Comparison of ENCODE assay signal across 8 cellular contexts in the genomic region with DNA sequence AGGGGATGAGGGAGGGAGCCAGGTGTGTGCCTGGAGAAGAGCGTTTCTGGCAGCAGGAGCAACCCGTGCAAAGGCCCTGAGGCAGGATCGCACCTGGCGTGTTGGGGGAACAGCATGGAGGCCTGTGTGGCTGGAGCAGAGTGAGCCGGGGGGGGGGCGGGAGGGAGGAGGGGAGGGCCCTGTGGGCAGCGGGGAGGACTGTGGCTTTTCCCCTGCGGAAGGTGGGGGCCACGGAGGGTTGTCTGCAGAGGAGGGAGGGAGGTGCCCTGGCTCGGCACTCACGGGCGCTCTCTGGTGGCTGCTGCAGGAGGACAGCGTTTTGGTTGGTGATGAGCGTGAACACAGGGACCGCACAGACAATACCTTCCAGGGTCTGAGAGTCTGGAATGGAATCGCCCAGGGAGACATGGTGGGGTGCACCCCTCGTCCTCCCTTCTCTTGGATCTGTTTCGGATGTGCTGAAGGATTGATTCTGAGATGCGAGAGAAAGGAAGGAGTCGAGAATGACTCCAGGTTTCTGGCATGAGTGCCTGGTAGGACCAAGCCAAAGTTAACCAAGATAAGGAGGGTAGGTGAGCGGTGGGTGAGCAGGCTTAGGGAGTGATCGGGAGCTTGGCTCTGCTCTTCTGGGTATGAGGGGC.
DNase-seq lines count a peak whose midpoint lies in the region; ATAC-seq and TF ChIP-seq lines count a peak whose summit lies in the region.

No MANE protein-coding gene starts in this region.

- peak; percentile 75 for DNase-seq in DND-41
- peak; percentile 42 for DNase-seq in activated CD4-positive, alpha-beta T cell treated with anti-CD3 and anti-CD28 coated beads for 1 hour
- peak in 53 of 61 donors; percentile 7 to 75 (median 51) for DNase-seq in caudate nucleus (lab: John Stamatoyannopoulos, UW)
- peak; percentile 28 for DNase-seq in kidney glomerular epithelial cell (lab: John Stamatoyannopoulos, UW)
- DNase-seq in stimulated activated CD4-positive, alpha-beta T cell treated with anti-CD3 and anti-CD28 coated beads, TNF-alpha, amount 100 ng/mL, for 4 hours (ENCODE audit: low read depth in 3 of 3) = peak; percentile 41 to 57 (median 43)
- DNase-seq in cortex of kidney (lab: John Stamatoyannopoulos, UW) = no peak

- no peaks in the 10 kb centered on the region for H3F3A ChIP-seq in Loucy (ENCODE audit: low read depth)

- no peaks in the 10 kb centered on the region for H3K9me2 ChIP-seq in Loucy (replicated peaks; ENCODE audit: low read depth, low read length)

- H3K4me1 ChIP-seq in DND-41 (ENCODE audit: insufficient read depth, low read length) (peaks cover 8% of the 10 kb centered on the region), Loucy (ENCODE audit: insufficient read depth, low read length, poor library complexity, severe bottlenecking) (peaks cover 18% of the 10 kb centered on the region)

- H3K9me3 ChIP-seq in DND-41 (ENCODE audit: insufficient read depth, low read length, severe bottlenecking) = no peaks in the 10 kb centered on the region
- no peaks in the 10 kb centered on the region for H3K9me3 ChIP-seq in Loucy (ENCODE audit: insufficient read depth, low read depth, low read length)

- peak; percentile 86 for ATAC-seq in DND-41 (ENCODE audit: insufficient read depth, low read depth)
- ATAC-seq in GM18870 (IDR thresholded peaks at IDR 0.05; ENCODE audit: unreplicated experiment) = no peak

- peaks cover 78% of the 10 kb centered on the region for H4K20me1 ChIP-seq in DND-41 (ENCODE audit: insufficient read depth, low read length)
- H4K20me1 ChIP-seq in Loucy (ENCODE audit: insufficient read depth, low read length, poor library complexity, severe bottlenecking) = peaks cover 52% of the 10 kb centered on the region

- H3K27ac ChIP-seq in DND-41 (ENCODE audit: low read length) (peak overlapping the region; percentile 36; the same call in 1 of the 2 replicates), caudate nucleus (ENCODE audit: low read depth, low read length) (peak overlapping the region; percentile 98)

- H3K36me3 ChIP-seq in DND-41 (ENCODE audit: insufficient read depth, low read length) (peaks cover 23% of the 10 kb centered on the region), Loucy (ENCODE audit: insufficient read depth, low read length) (peaks cover 10% of the 10 kb centered on the region; the same call in 1 of the 2 replicates)

- no peak overlapping the region for H2AFZ ChIP-seq in DND-41 (ENCODE audit: low read depth, low read length)
- no peak overlapping the region for H2AFZ ChIP-seq in Loucy (ENCODE audit: low read length)

- no peak overlapping the region for H3K9ac ChIP-seq in DND-41 (ENCODE audit: low read depth, low read length)
- H3K9ac ChIP-seq in Loucy (ENCODE audit: low read depth, low read length, poor library complexity, severe bottlenecking) = peak overlapping the region; percentile 40

- no peaks in the 10 kb centered on the region for H3K27me3 ChIP-seq in DND-41 (ENCODE audit: insufficient read depth, low read length, poor library complexity)
- no peaks in the 10 kb centered on the region for H3K27me3 ChIP-seq in Loucy (ENCODE audit: insufficient read depth, low read length, poor library complexity, severe bottlenecking)

- TF ChIP-seq CTCF in DND-41 (IDR thresholded peaks at IDR 0.05; ENCODE audit: borderline replicate concordance, extremely low read depth, low read length, poor library complexity, severe bottlenecking) = peak; percentile 65
- TF ChIP-seq CTCF in Loucy (conservative IDR thresholded peaks at IDR 0.05; ENCODE audit: low read length) = peak; percentile 73

- H3K4me2 ChIP-seq in DND-41 (ENCODE audit: insufficient read depth, low read length) = no peak overlapping the region
- H3K4me2 ChIP-seq in Loucy (ENCODE audit: low read depth, low read length, poor library complexity, severe bottlenecking) = peak overlapping the region; percentile 46

- H3K79me2 ChIP-seq in DND-41 (ENCODE audit: insufficient read depth, low read length) = peaks cover 85% of the 10 kb centered on the region
- H3K79me2 ChIP-seq in Loucy (ENCODE audit: insufficient read depth, low read length) = peaks cover 78% of the 10 kb centered on the region

- H3K4me3 ChIP-seq in DND-41 (ENCODE audit: low read depth in 1 of 2, low read length in 2 of 2) (no peak overlapping the region), Loucy (ENCODE audit: low read length, poor library complexity, severe bottlenecking) (peak overlapping the region; percentile 31)
